In genomic region chr3:14392231-14392630, GRCh38 we compare ENCODE assay signal across 22 cellular contexts. TPM values are rescaled to one million over a fixed set of nuclear protein-coding genes. Genes with fewer than 3 reads are reported as not detected.
A peak's percentile ranks its signal among the peaks of the same experiment; 100 is the strongest.
DNase-seq lines count a peak whose midpoint lies in the region; ATAC-seq, FAIRE-seq and TF ChIP-seq lines count a peak whose summit lies in the region.
"Had no signal": no experiment of that assay in that cellular context is flagged by ENCODE, and none has a peak within 500 bp of the region (broad histone marks: within the 10 kb centered on the region; RNA-seq: fewer than 3 reads in every experiment).

No MANE protein-coding gene starts in this region.

- H2BK15ac ChIP-seq in mesendoderm (replicated peaks; ENCODE audit: low read depth), result no peak overlapping the region

- H3K27ac Mint-ChIP-seq in HFFc6, result no peak overlapping the region
- H3K27ac Mint-ChIP-seq: activated naive CD4-positive, alpha-beta T cell treated with anti-CD3 and anti-CD28 coated beads for 36 hours had no signal

- peak overlapping the region; percentile 34 for H3K56ac ChIP-seq in mesendoderm (ENCODE audit: low read length)

- H3K36me3 ChIP-seq in K562 (ENCODE audit: control insufficient read depth, insufficient read depth, low read length), result no peaks in the 10 kb centered on the region
- H3K36me3 ChIP-seq in mesendoderm (ENCODE audit: control insufficient read depth, insufficient read depth, low read length), result no peaks in the 10 kb centered on the region
- H3K36me3 ChIP-seq: stomach, transverse colon had no signal

- no peak overlapping the region for H2AFZ ChIP-seq in K562 (ENCODE audit: low read depth, low read length)

- H3K4me3 Mint-ChIP-seq in HFFc6, result no peak overlapping the region
- H3K4me3 Mint-ChIP-seq: activated naive CD4-positive, alpha-beta T cell treated with anti-CD3 and anti-CD28 coated beads for 36 hours; dendritic cell treated with granulocyte-macrophage colony-stimulating factor and Interleukin-4, amounts not matched to agents 40 ng/mL and 50 ng/mL, for 4 days had no signal

- intact Hi-C loops in K562 (cut with micrococcal nuclease), result no loop called here

- H4K5ac ChIP-seq in mesendoderm (ENCODE audit: low read length), result no peak overlapping the region

- no peak for FAIRE-seq in A549 (lab: Jason Lieb, UNC)
- FAIRE-seq in K562 (lab: Jason Lieb, UNC), result peak; percentile 52
- FAIRE-seq: A204.1 had no signal

- H3K36me3 Mint-ChIP-seq in HFFc6 (ENCODE audit: low read depth), result no peaks in the 10 kb centered on the region

- H2AK5ac ChIP-seq in mesendoderm (ENCODE audit: low read length), result no peak overlapping the region

- H3K4me2 ChIP-seq in A549, result no peak overlapping the region
- H3K4me2 ChIP-seq in K562 (ENCODE audit: insufficient read depth, low read length), result no peak overlapping the region
- no peak overlapping the region for H3K4me2 ChIP-seq in mesendoderm (ENCODE audit: low read length)

- no peak overlapping the region for H3K23ac ChIP-seq in mesendoderm (ENCODE audit: low read length)

- H3K79me1 ChIP-seq in mesendoderm (ENCODE audit: low read length), result no peaks in the 10 kb centered on the region

- H3K4me3 ChIP-seq in A549, result no peak overlapping the region
- no peak overlapping the region for H3K4me3 ChIP-seq in K562
- no peak overlapping the region for H3K4me3 ChIP-seq in mesendoderm (ENCODE audit: low read length)
- H3K4me3 ChIP-seq: stomach, transverse colon had no signal

- H3K4me1 ChIP-seq in A549 (peaks cover 14% of the 10 kb centered on the region), K562 (replicated peaks in 1 of 2; ENCODE audit: control insufficient read depth in 2 of 2, insufficient read depth in 2 of 2, low read length in 2 of 2) (peaks cover 13 to 14% of the 10 kb centered on the region in 2 experiments), mesendoderm (ENCODE audit: control insufficient read depth, low read depth, low read length) (no peaks in the 10 kb centered on the region)
- H3K4me1 ChIP-seq: Caco-2 had no signal

- H3K9me3 ChIP-seq in A549, result no peaks in the 10 kb centered on the region
- no peaks in the 10 kb centered on the region for H3K9me3 ChIP-seq in K562 (replicated peaks; ENCODE audit: control insufficient read depth, insufficient read depth, low read depth, low read length)
- H3K9me3 ChIP-seq: Caco-2, stomach, transverse colon had no signal

- no TSS peak for BruUV-seq in K562 (replicated peaks; lab: Mats Ljungman, UMichigan)

- H3K27me3 ChIP-seq in K562 (ENCODE audit: control insufficient read depth in 2 of 2, insufficient read depth in 2 of 2, low read length in 2 of 2) (no peaks in the 10 kb centered on the region), mesendoderm (ENCODE audit: insufficient read depth, low read length, poor library complexity) (no peaks in the 10 kb centered on the region)
- H3K27me3 ChIP-seq: stomach, transverse colon had no signal

- CTCF ChIA-PET in A549 (lab: Yijun Ruan, JAX), result interaction anchor here (1.2 to 1.4 kb wide), 2 partner anchors 14 to 69 kb away, joined by 4 read pairs; no protein-coding TSS in a partner anchor
- CTCF ChIA-PET in K562 (lab: Yijun Ruan, JAX; ENCODE audit: low intra/inter-chr PET ratio), result interaction anchor here (0.5 kb wide), 1 partner anchor 644 kb away, joined by 3 read pairs; no protein-coding TSS in a partner anchor

- no peaks in the 10 kb centered on the region for H4K20me1 ChIP-seq in K562 (replicated peaks; ENCODE audit: control insufficient read depth, insufficient read depth, low read length)

- no peak overlapping the region for H3K4ac ChIP-seq in mesendoderm (ENCODE audit: low read depth, low read length)

- in situ Hi-C loops in K562 (cut with MboI), result no loop called here

- TF ChIP-seq POLR2A in A549 (IDR thresholded peaks at IDR 0.05; ENCODE audit: low read length), result no peak
- TF ChIP-seq POLR2A in K562 (conservative IDR thresholded peaks at IDR 0.05), result no peak

- no peak for DNase-seq in A549 (ENCODE audit: low read depth in 1 of 2, low spot score in 1 of 2)
- no peak for DNase-seq in HFFc6
- DNase-seq in K562 (ENCODE audit: extremely low read depth in 1 of 4, low spot score in 3 of 4), result peak in 3 of 4 experiments; percentile 33 to 53 (median 39)
- peak; percentile 36 for DNase-seq in mesendoderm
- DNase-seq in glomerular visceral epithelial cell (ENCODE audit: extremely low spot score), result no peak
- DNase-seq in foreskin melanocyte, result no peak
- no peak for DNase-seq in SIG-M5 treated with dmso at 0.1 percent for 504 hours (lab: John Stamatoyannopoulos, UW; ENCODE audit: unreplicated experiment)
- DNase-seq: activated CD4-positive, alpha-beta T cell treated with anti-CD3 and anti-CD28 coated beads for 4 hours; activated naive CD4-positive, alpha-beta T cell treated with anti-CD3 and anti-CD28 coated beads for 36 hours; activated T-cell treated with anti-CD3 and anti-CD28 coated beads, Interleukin-2, amount 50 U/mL, for 48 hours; amygdala; Caco-2; GOT3; KG1; NCI-H187; NCI-H748 treated with DMSO at 0.1 percent for 48 hours; stomach; T-helper 1 cell; transverse colon had no signal

- 75% methylated on average over 4 of the region's 4 CpGs for WGBS in A549 (ENCODE audit: missing lambda C conversion rate)
- WGBS in K562 (ENCODE audit: insufficient coverage, low coverage, missing lambda C conversion rate), result 76% methylated on average over 4 of the region's 4 CpGs
- no CpG with 5 or more reads among the region's 4 CpGs for WGBS in mesendoderm (ENCODE audit: extremely low coverage, insufficient coverage, low lambda C conversion rate)

- POLR2A ChIA-PET in A549 (lab: Yijun Ruan, JAX) (interaction anchor here (1.6 kb wide), 1 partner anchor 10 kb away, joined by 10 read pairs; the partner anchor contains the start of gene SLC6A6), K562 (lab: Yijun Ruan, JAX) (interaction anchor here (1.1 to 5.1 kb wide), 3 partner anchors 9 to 15 kb away, joined by 3 to 33 read pairs (median 5); partner anchors contain the start of gene SLC6A6)

- peaks cover 12% of the 10 kb centered on the region for H3K27me3 Mint-ChIP-seq in HFFc6 (ENCODE audit: insufficient read depth)

- H3K79me2 ChIP-seq in K562 (ENCODE audit: control insufficient read depth, insufficient read depth, low read length) (no peaks in the 10 kb centered on the region), mesendoderm (ENCODE audit: control insufficient read depth, insufficient read depth, low read length) (no peaks in the 10 kb centered on the region)

- H3K27ac ChIP-seq in A549, result 0 out of 6 replicates have a peak overlapping the region, but pooled peaks have one; percentile 19 to 38
- no peak overlapping the region for H3K27ac ChIP-seq in K562 (ENCODE audit: extremely low read depth, low read depth, low read length)
- no peak overlapping the region for H3K27ac ChIP-seq in mesendoderm (ENCODE audit: low read depth, low read length)

- no peak overlapping the region for H3K18ac ChIP-seq in mesendoderm (ENCODE audit: low read length)

- no peak overlapping the region for H2BK5ac ChIP-seq in mesendoderm (ENCODE audit: low read length)

- H3K9ac ChIP-seq in K562 (ENCODE audit: insufficient read depth in 1 of 2, low read depth in 2 of 2, low read length in 2 of 2) (peak overlapping the region in 1 of 2 experiments; percentile 15; a peak in 1 of 4 replicates), mesendoderm (ENCODE audit: low read length) (no peak overlapping the region)

- no peak overlapping the region for H2BK120ac ChIP-seq in mesendoderm (ENCODE audit: low read depth, low read length)

- H3K9me1 ChIP-seq in K562 (ENCODE audit: control insufficient read depth, insufficient read depth, low read length), result no peaks in the 10 kb centered on the region

- TF ChIP-seq EP300 in A549 (IDR thresholded peaks at IDR 0.05) (no peak), K562 (IDR thresholded peaks at IDR 0.05; ENCODE audit: low read length) (no peak)

- H3K4me1 Mint-ChIP-seq in HFFc6 (ENCODE audit: low read depth), result peaks cover 28% of the 10 kb centered on the region

- TF ChIP-seq CTCF in A549 (IDR thresholded peaks at IDR 0.05), result no peak
- TF ChIP-seq CTCF in HFFc6 (IDR thresholded peaks at IDR 0.05), result peak; percentile 50; the same call in 1 of the 2 replicates
- peak; percentile 29 to 57 (median 46); a peak in 4 of 6 replicates for TF ChIP-seq CTCF in K562 (IDR thresholded peaks at IDR 0.05 in 2 of 3, conservative IDR thresholded peaks at IDR 0.05 in 1 of 3; ENCODE audit: insufficient read depth in 2 of 3, low read depth in 1 of 3, low read length in 3 of 3)

- TF ChIP-seq RAD21 in A549 (conservative IDR thresholded peaks at IDR 0.05 in 1 of 2, IDR thresholded peaks at IDR 0.05 in 1 of 2) (no peak), K562 (CRISPR knock-in tag; conservative IDR thresholded peaks at IDR 0.05 in 1 of 2, IDR thresholded peaks at IDR 0.05 in 1 of 2) (peak in 1 of 2 experiments; percentile 39; a peak in 1 of 4 replicates)

- no peaks in the 10 kb centered on the region for H3K9me3 Mint-ChIP-seq in HFFc6
- H3K9me3 Mint-ChIP-seq: activated naive CD4-positive, alpha-beta T cell treated with anti-CD3 and anti-CD28 coated beads for 36 hours; dendritic cell treated with granulocyte-macrophage colony-stimulating factor and Interleukin-4, amounts not matched to agents 40 ng/mL and 50 ng/mL, for 4 days had no signal

- ATAC-seq in A549 (no peak), K562 (peak; percentile 64), GM21447 (IDR thresholded peaks at IDR 0.05; ENCODE audit: unreplicated experiment) (no peak)

- no peak overlapping the region for H4K8ac ChIP-seq in mesendoderm (ENCODE audit: low read depth, low read length)

RNA-seq across cellular contexts. Expression of gene SLC6A6, which starts 10.2 kb away (rescaled TPM):
- polyA plus RNA-seq in A549 (2011; rRNA removed), result 73.3 and 76.2 TPM in 2 replicates
- polyA plus RNA-seq in A549 (2012; cell fraction: cytosol; rRNA removed), result 39.4 and 55.1 TPM in 2 replicates
- 144 and 151 TPM in 2 replicates for polyA plus RNA-seq in A549 (2012; cell fraction: nucleus; rRNA removed)
- polyA plus RNA-seq in A549 (2017; fragmentation: RNase III; extraction: RNeasy Plus Mini Kit Qiagen cat#74134 plus additional on column Dnase treatment), result 66.2 to 73.8 TPM (median 66.5 TPM) in 3 replicates
- polyA minus RNA-seq in A549 (2011; rRNA and poly(A)+ RNA removed), result 141 and 148 TPM in 2 replicates
- 10 to 100 TPM; 22.5 to 33.0 (median 28.6) TPM for total RNA-seq in HFFc6 (2021; fragmentation: NEBNext Ultra II Directional; extraction: Animal tissue kit (Norgen Biotek cat#: 25700))
- total RNA-seq in K562 (2011; cell fraction: chromatin; rRNA removed; ENCODE audit: low replicate concordance), result 361 and 756 TPM in 2 replicates
- total RNA-seq in K562 (2011; cell fraction: nucleolus; rRNA removed), result 315 and 326 TPM in 2 replicates
- 358 and 388 TPM in 2 replicates for total RNA-seq in K562 (2011; cell fraction: nucleoplasm; rRNA removed)
- total RNA-seq in K562 (2014; rRNA removed), result 106 and 223 TPM in 2 replicates
- 79.6 and 90.2 TPM in 2 replicates for total RNA-seq in K562 (2014; rRNA removed; fragmentation: Illumina TruSeq; extraction: Trizol)
- 91.9 and 93.2 TPM in 2 replicates for total RNA-seq in K562 (2015; rRNA removed; fragmentation: Illumina TruSeq; extraction: Trizol)
- total RNA-seq in K562 (2021), result 194 and 203 TPM in 2 replicates
- polyA plus RNA-seq in K562 (2011; rRNA removed), result 71.4 and 100 TPM in 2 replicates
- 56.5 and 73.9 TPM in 2 replicates for polyA plus RNA-seq in K562 (2011; cell fraction: cytosol; rRNA removed)
- 434 and 457 TPM in 2 replicates for polyA plus RNA-seq in K562 (2011; cell fraction: nucleus; rRNA removed)
- 52.3 and 64.9 TPM in 2 replicates for polyA plus RNA-seq in K562 (2012)
- 121 and 139 TPM in 2 replicates for polyA plus RNA-seq in K562 (2014; fragmentation: Illumina TruSeq; extraction: Trizol)
- polyA plus RNA-seq in K562 (2014; fragmentation: Nextera tagmentation; extraction: Ambion mirVana), result 10 to 100 TPM; 12.3 to 14.8 TPM
- polyA plus RNA-seq in K562 (2014; rRNA removed), result 111 and 129 TPM in 2 replicates
- polyA minus RNA-seq in K562 (2011; rRNA and poly(A)+ RNA removed), result 75.5 and 106 TPM in 2 replicates
- polyA minus RNA-seq in K562 (2011; cell fraction: cytosol; rRNA and poly(A)+ RNA removed), result 40.8 and 83.0 TPM in 2 replicates
- polyA minus RNA-seq in K562 (2011; cell fraction: nucleus; rRNA and poly(A)+ RNA removed), result 138 and 192 TPM in 2 replicates
- polyA plus RNA-seq in mesendoderm (2013, experiment 1 of 2), result 50.8 TPM
- polyA plus RNA-seq in mesendoderm (2013, experiment 2 of 2), result 51.5 TPM

Comparison
In these comparisons a context has a peak if more than half of its experiments do, and no peak if none do; other contexts are left out.
1. DNase-seq: peak in K562 (3 of 4) and mesendoderm (single experiment); none in A549 (0 of 2), HFFc6 (single experiment), glomerular visceral epithelial cell (single experiment), foreskin melanocyte (single experiment) and SIG-M5 treated with dmso at 0.1 percent for 504 hours (single experiment).
2. H3K27ac ChIP-seq: peak in A549 (2 of 2); none in K562 (single experiment) and mesendoderm (single experiment).
3. Of the 35 proteins assayed by ChIP-seq in both K562 and A549: peak only in K562: CTCF; only in A549: none; in both: none; in neither: 33; mixed calls (peak in some experiments, not most) for 1.